Comparison of ENCODE assay signal across 1 cellular context in genomic region chr16:8565498-8565897, GRCh38.
TF ChIP-seq lines count a peak whose summit lies in the region.

No MANE protein-coding gene starts in this region.

TF ChIP-seq in K562, 482 proteins besides CTCF, POLR2A, EP300 and RAD21:
- TF ChIP-seq RBM15 (IDR thresholded peaks at IDR 0.05; ENCODE audit: insufficient read depth, low read length) (no peak), ZNF561 (CRISPR knock-in tag; conservative IDR thresholded peaks at IDR 0.05) (no peak), HES1 (IDR thresholded peaks at IDR 0.05; ENCODE audit: low read depth) (no peak), SMAD2 (IDR thresholded peaks at IDR 0.05; ENCODE audit: low read depth, low read length) (no peak), ZBTB8A (IDR thresholded peaks at IDR 0.05; ENCODE audit: partially characterized antibody) (no peak), ESRRB (CRISPR knock-in tag; IDR thresholded peaks at IDR 0.05; ENCODE audit: borderline replicate concordance) (no peak), ZBTB1 (CRISPR knock-in tag; IDR thresholded peaks at IDR 0.05; ENCODE audit: borderline replicate concordance, low read depth) (no peak), TRIM25 (IDR thresholded peaks at IDR 0.05; ENCODE audit: borderline replicate concordance) (no peak)
